10 cellular contexts compared by ENCODE assay signal in the genomic region with DNA sequence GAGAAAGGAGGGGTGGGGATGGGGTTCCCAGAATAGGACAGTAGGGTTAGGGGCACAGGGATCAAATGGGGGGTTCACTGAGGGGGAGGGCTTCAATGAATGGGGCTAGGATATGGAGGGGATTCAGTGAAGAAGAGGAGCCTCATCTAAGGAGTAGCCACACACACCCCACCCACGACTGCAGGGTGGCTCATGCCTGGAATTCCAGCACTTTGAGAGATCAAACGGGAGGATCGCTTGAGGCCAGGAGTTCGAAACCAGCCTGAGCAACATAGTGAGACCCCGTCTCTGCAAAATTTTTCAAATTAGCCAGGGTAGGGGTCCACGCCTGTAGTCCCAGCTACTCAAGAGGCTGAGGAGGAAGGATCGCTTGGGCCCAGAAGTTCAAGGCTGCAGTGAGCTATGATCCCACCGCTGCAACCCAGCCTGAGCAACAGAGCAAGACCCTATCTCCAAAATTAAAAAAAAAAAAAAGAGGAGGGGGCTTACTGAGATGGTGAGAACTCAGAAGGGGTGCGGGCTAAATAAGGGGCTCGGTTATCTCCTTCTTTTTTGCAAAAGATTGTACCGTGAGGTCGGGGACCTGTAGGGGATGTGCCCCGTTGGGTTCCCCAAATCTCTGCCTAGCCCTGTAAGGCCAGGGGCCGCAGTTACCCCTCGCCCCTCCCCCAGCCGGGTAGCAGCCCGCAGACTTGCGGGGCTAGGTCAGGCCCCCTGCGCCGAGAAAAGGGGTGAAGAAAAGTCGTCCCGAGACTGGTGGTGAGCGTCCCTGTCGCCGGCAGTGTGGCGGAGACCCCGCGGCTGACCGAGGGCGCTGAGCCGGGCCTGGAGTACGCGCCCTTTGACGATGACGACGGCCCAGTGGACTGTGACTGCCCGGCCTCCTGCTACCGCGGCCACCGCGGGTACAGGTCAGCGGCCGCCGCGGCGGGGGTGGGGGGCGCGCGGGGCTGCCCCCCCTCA. TPM values are rescaled to one million over a fixed set of nuclear protein-coding genes. Genes with fewer than 3 reads are reported as not detected.
A peak's percentile ranks its signal among the peaks of the same experiment; 100 is the strongest.
DNase-seq lines count a peak whose midpoint lies in the region; ATAC-seq and TF ChIP-seq lines count a peak whose summit lies in the region.
"Had no signal": no experiment of that assay in that cellular context is flagged by ENCODE, and none has a peak within 500 bp of the region (broad histone marks: within the 10 kb centered on the region; RNA-seq: fewer than 3 reads in every experiment).

No MANE protein-coding gene starts in this region.

- peaks cover 5% of the 10 kb centered on the region for H3K36me3 Mint-ChIP-seq in T-helper 17 cell (ENCODE audit: low read depth)

- H3K4me3 ChIP-seq in H7 (ENCODE audit: insufficient read depth, low read depth, low read length) (peak overlapping the region; percentile 61), iPS-20b (ENCODE audit: low read length) (peak overlapping the region; percentile 75), gastrocnemius medialis (peak overlapping the region; percentile 26 to 50 (median 36))

- H3K36me3 ChIP-seq in H7 (replicated peaks; ENCODE audit: control insufficient read depth, insufficient read depth, low read length) (no peaks in the 10 kb centered on the region), iPS-20b (ENCODE audit: insufficient read depth, low read depth, low read length) (no peaks in the 10 kb centered on the region), gastrocnemius medialis (no peaks in the 10 kb centered on the region)
- H3K36me3 ChIP-seq: neutrophil had no signal

- TF ChIP-seq CTCF in gastrocnemius medialis (IDR thresholded peaks at IDR 0.05 in 4 of 5, conservative IDR thresholded peaks at IDR 0.05 in 1 of 5): no peak

- peaks cover 5% of the 10 kb centered on the region for H3K4me1 Mint-ChIP-seq in T-helper 17 cell

- DNase-seq in H7: no peak
- no peak for DNase-seq in T-helper 17 cell
- no peak for DNase-seq in gastrocnemius medialis
- no peak for DNase-seq in iPS-NIHi7 (ENCODE audit: extremely low spot score)
- DNase-seq in putamen (ENCODE audit: low spot score): no peak
- DNase-seq: SHP77 treated with DMSO at 0.1 percent for 48 hours had no signal

- H3K4me1 ChIP-seq in iPS-20b (ENCODE audit: insufficient read depth, low read length) (peaks cover 6% of the 10 kb centered on the region; the same call in 1 of the 2 replicates), gastrocnemius medialis (no peaks in the 10 kb centered on the region)

- H3K9me3 ChIP-seq in T-helper 17 cell (ENCODE audit: control insufficient read depth, low read length, poor library complexity, severe bottlenecking) (no peaks in the 10 kb centered on the region), iPS-20b (ENCODE audit: insufficient read depth, low read depth, low read length) (no peaks in the 10 kb centered on the region), gastrocnemius medialis (no peaks in the 10 kb centered on the region)
- H3K9me3 ChIP-seq: neutrophil had no signal

- peaks cover 57% of the 10 kb centered on the region for H3K27me3 Mint-ChIP-seq in T-helper 17 cell

- H3K27ac ChIP-seq in iPS-20b (ENCODE audit: low read length) (no peak overlapping the region), gastrocnemius medialis (no peak overlapping the region)
- H3K27ac ChIP-seq: neutrophil had no signal

- H3K27me3 ChIP-seq in H7 (ENCODE audit: control insufficient read depth, insufficient read depth, low read length): peaks cover 5% of the 10 kb centered on the region; the same call in 1 of the 2 replicates
- H3K27me3 ChIP-seq in iPS-20b (ENCODE audit: insufficient read depth, low read length): no peaks in the 10 kb centered on the region
- H3K27me3 ChIP-seq in gastrocnemius medialis: peaks cover 17 to 36% (median 26%) of the 10 kb centered on the region in 3 donors

- ATAC-seq in T-helper 17 cell: no peak
- ATAC-seq in gastrocnemius medialis: no peak
- ATAC-seq in GM21786 (IDR thresholded peaks at IDR 0.05; ENCODE audit: unreplicated experiment): no peak
- ATAC-seq in GM19397 (IDR thresholded peaks at IDR 0.05; ENCODE audit: unreplicated experiment): no peak

- no peak overlapping the region for H3K27ac Mint-ChIP-seq in T-helper 17 cell

- peak overlapping the region; percentile 45 for H3K4me3 Mint-ChIP-seq in T-helper 17 cell

- peak overlapping the region; percentile 73; the same call in 1 of the 2 replicates for H3K9ac ChIP-seq in iPS-20b (ENCODE audit: low read depth, low read length)

- in situ Hi-C loops in gastrocnemius medialis (cut with MboI; ENCODE audit: low sequenced_read_pairs in 4 of 4): no loop called here

- intact Hi-C loops in gastrocnemius medialis (cut with DNase I; ENCODE audit: low total_unique reads): loop anchor here (5.0 kb wide), 1 partner anchor 82 kb away; no protein-coding TSS in a partner anchor

- TF ChIP-seq POLR2A in gastrocnemius medialis (IDR thresholded peaks at IDR 0.05): no peak

RNA-seq across cellular contexts. Expression of a gene that starts 43.1 kb away (rescaled TPM):
- 62.3 and 80.7 TPM in 2 replicates for total RNA-seq in H7 (2014; rRNA removed; shearing (Covaris generic))
- total RNA-seq in T-helper 17 cell (10 to 100 TPM; 25.8 to 33.2 TPM), gastrocnemius medialis (1,000 to 10,000 TPM; 1,878 to 2,898 (median 2,185) TPM)

RNA-seq across cellular contexts. Expression of a gene that starts 57.7 kb away (rescaled TPM):
- 7.0 and 7.6 TPM in 2 replicates for total RNA-seq in H7 (2014; rRNA removed; shearing (Covaris generic))
- not detected for total RNA-seq in T-helper 17 cell
- total RNA-seq in gastrocnemius medialis: 1 to 10 TPM in 2 of 4 donors, under 1 TPM in 2; 0.53 to 1.2 (median 0.84) TPM

Comparison
In these comparisons a context has a peak if more than half of its experiments do, and no peak if none do; other contexts are left out.
1. RNA of a gene that starts 43.1 kb away (total RNA-seq): 1,878 to 2,898 TPM in gastrocnemius medialis; 62.3 to 80.7 TPM in H7 and 25.8 to 33.2 TPM in T-helper 17 cell; every median in the first group is over 10 times any median in the second.
2. Peak in every context shown above with its lines, with median percentiles within 50 percentile points of each other: H3K4me3 ChIP-seq.